ENCODE assay signal across 24 cellular contexts in genomic region chr10:33631991-33632390, GRCh38.
"Had no signal": no experiment of that assay in that cellular context is flagged by ENCODE, and none has a peak within 500 bp of the region (broad histone marks: within the 10 kb centered on the region; RNA-seq: fewer than 3 reads in every experiment).

No MANE protein-coding gene starts in this region.

- ATAC-seq: foreskin keratinocyte; gastroesophageal sphincter; heart left ventricle; left lobe of liver; naive thymus-derived CD8-positive, alpha-beta T cell; right lobe of liver; stimulated activated naive CD8-positive, alpha-beta T cell treated with anti-CD3 and anti-CD28 coated beads, Interleukin-15, amount 100 ng/mL, for 72 hours had no signal

- H3K9me3 ChIP-seq: gastroesophageal sphincter, heart left ventricle, neutrophil, right lobe of liver, suprapubic skin, thyroid gland had no signal

- H3K79me2 ChIP-seq: hepatocyte, parathyroid adenoma had no signal

- H3K9ac ChIP-seq: parathyroid adenoma had no signal

- H3K36me3 ChIP-seq: gastroesophageal sphincter, heart left ventricle, neutrophil, right lobe of liver, suprapubic skin, thyroid gland had no signal

- H3K4me1 ChIP-seq: foreskin keratinocyte, parathyroid adenoma, right lobe of liver, thyroid gland had no signal

- H3K4me3 ChIP-seq: coronary artery, gastroesophageal sphincter, heart left ventricle, hepatocyte, right lobe of liver, smooth muscle cell, suprapubic skin, thyroid gland had no signal

- H3K27ac ChIP-seq: coronary artery, foreskin keratinocyte, gastroesophageal sphincter, heart left ventricle, hepatocyte, neutrophil, parathyroid adenoma, right lobe of liver, suprapubic skin, thyroid gland had no signal

- FAIRE-seq: kidney had no signal

- H3K27me3 ChIP-seq: gastroesophageal sphincter, heart left ventricle, hepatocyte, neutrophil, right lobe of liver, suprapubic skin, thyroid gland had no signal

- DNase-seq: foreskin keratinocyte; heart left ventricle; kidney; mammary epithelial cell; mesendoderm; midbrain; naive thymus-derived CD8-positive, alpha-beta T cell; nephron progenitor cell; right lobe of liver; stimulated activated CD4-positive, alpha-beta T cell treated with anti-CD3 and anti-CD28 coated beads, Interleukin-12 subunit alpha, Interleukin-12 subunit beta, amount 100 ng/mL, for 4 hours; stimulated activated CD4-positive, alpha-beta T cell treated with anti-CD3 and anti-CD28 coated beads, Interleukin-1b, Interleukin-23, amount 100 ng/mL, for 48 hours; stimulated activated CD4-positive, alpha-beta T cell treated with anti-CD3 and anti-CD28 coated beads, Interleukin-4, amount 100 ng/mL, for 1 hour; stimulated activated CD8-positive, alpha-beta memory T cell treated with anti-CD3 and anti-CD28 coated beads, Interleukin-4, amount 100 ng/mL, for 48 hours; stimulated activated naive CD4-positive, alpha-beta T cell; stimulated activated naive CD8-positive, alpha-beta T cell treated with anti-CD3 and anti-CD28 coated beads, Interleukin-15, amount 100 ng/mL, for 72 hours; thyroid gland had no signal

- H2AFZ ChIP-seq: hepatocyte, parathyroid adenoma had no signal

- H3K4me2 ChIP-seq: hepatocyte, smooth muscle cell had no signal
